ENCODE assay signal across 15 cellular contexts in genomic region chr6:69768664-69769063, GRCh38. TPM values are rescaled to one million over a fixed set of nuclear protein-coding genes. Genes with fewer than 3 reads are reported as not detected.
DNase-seq lines count a peak whose midpoint lies in the region; ATAC-seq and TF ChIP-seq lines count a peak whose summit lies in the region.
"Had no signal": no experiment of that assay in that cellular context is flagged by ENCODE, and none has a peak within 500 bp of the region (broad histone marks: within the 10 kb centered on the region; RNA-seq: fewer than 3 reads in every experiment).

No MANE protein-coding gene starts in this region.

- H3K4me2 ChIP-seq in GM23248 (ENCODE audit: unreplicated experiment) = no peak overlapping the region

- H3K9me3 Mint-ChIP-seq in memory B cell = peaks cover 1% of the 10 kb centered on the region
- H3K9me3 Mint-ChIP-seq: activated T-cell treated with anti-CD3 and anti-CD28 coated beads, Interleukin-2, amount 50 U/mL, for 24 hours; dendritic cell treated with granulocyte-macrophage colony-stimulating factor and Interleukin-4, amounts not matched to agents 40 ng/mL and 50 ng/mL, for 4 days; T-helper 1 cell treated with Interleukin-12 subunit alpha and Interleukin-12 subunit beta and Interleukin-4 antibody, amounts not matched to agents 30 μg/mL and 1 μg/mL, for 36 hours had no signal

- H3F3A ChIP-seq in GM23248 (ENCODE audit: insufficient read depth) = no peaks in the 10 kb centered on the region

- H3K27ac Mint-ChIP-seq in memory B cell = peak overlapping the region; percentile 2
- H3K27ac Mint-ChIP-seq: activated T-cell treated with anti-CD3 and anti-CD28 coated beads, Interleukin-2, amount 50 U/mL, for 24 hours; dendritic cell treated with granulocyte-macrophage colony-stimulating factor and Interleukin-4, amounts not matched to agents 40 ng/mL and 50 ng/mL, for 4 days; T-helper 1 cell treated with Interleukin-12 subunit alpha and Interleukin-12 subunit beta and Interleukin-4 antibody, amounts not matched to agents 30 μg/mL and 1 μg/mL, for 36 hours had no signal

- no peaks in the 10 kb centered on the region for H3K27me3 ChIP-seq in GM23248 (replicated peaks; ENCODE audit: insufficient read depth)
- no peaks in the 10 kb centered on the region for H3K27me3 ChIP-seq in adrenal gland
- H3K27me3 ChIP-seq in uterus = no peaks in the 10 kb centered on the region
- H3K27me3 ChIP-seq: ovary had no signal

- in situ Hi-C loops in GM23248 (cut with MboI) = no loop called here

- TF ChIP-seq POLR2A in adrenal gland (IDR thresholded peaks at IDR 0.05) (no peak), uterus (IDR thresholded peaks at IDR 0.05) (no peak)

- H3K79me2 ChIP-seq in GM23248 (ENCODE audit: insufficient read depth) = no peaks in the 10 kb centered on the region

- no peak for ATAC-seq in memory B cell (ENCODE audit: low read depth)

- H3K36me3 ChIP-seq in GM23248 (ENCODE audit: low read depth) (no peaks in the 10 kb centered on the region), adrenal gland (replicated peaks in 1 of 2) (no peaks in the 10 kb centered on the region), uterus (no peaks in the 10 kb centered on the region)
- H3K36me3 ChIP-seq: ovary had no signal

- no peaks in the 10 kb centered on the region for H3K9me2 ChIP-seq in GM23248 (ENCODE audit: insufficient read depth)

- H3K27me3 Mint-ChIP-seq in memory B cell = no peaks in the 10 kb centered on the region
- H3K27me3 Mint-ChIP-seq: activated T-cell treated with anti-CD3 and anti-CD28 coated beads, Interleukin-2, amount 50 U/mL, for 24 hours; dendritic cell treated with granulocyte-macrophage colony-stimulating factor and Interleukin-4, amounts not matched to agents 40 ng/mL and 50 ng/mL, for 4 days had no signal

- H3K9me3 ChIP-seq in GM23248 (ENCODE audit: low read depth) (no peaks in the 10 kb centered on the region), adrenal gland (replicated peaks in 1 of 3) (no peaks in the 10 kb centered on the region), uterus (no peaks in the 10 kb centered on the region)
- H3K9me3 ChIP-seq: ovary had no signal

- no peak overlapping the region for H3K9ac ChIP-seq in GM23248

- H4K20me1 ChIP-seq in GM23248 (ENCODE audit: insufficient read depth) = no peaks in the 10 kb centered on the region

- no peak overlapping the region for H3K4me3 Mint-ChIP-seq in memory B cell
- H3K4me3 Mint-ChIP-seq: activated T-cell treated with anti-CD3 and anti-CD28 coated beads, Interleukin-2, amount 50 U/mL, for 24 hours; dendritic cell treated with granulocyte-macrophage colony-stimulating factor and Interleukin-4, amounts not matched to agents 40 ng/mL and 50 ng/mL, for 4 days; T-helper 1 cell treated with Interleukin-12 subunit alpha and Interleukin-12 subunit beta and Interleukin-4 antibody, amounts not matched to agents 30 μg/mL and 1 μg/mL, for 36 hours had no signal

- no peak overlapping the region for H2AFZ ChIP-seq in GM23248

- DNase-seq in AG08395 (ENCODE audit: low spot score) = peak; percentile 3
- DNase-seq in GM23248 = peak; percentile 36
- DNase-seq in adrenal gland = no peak
- DNase-seq in memory B cell (ENCODE audit: low spot score in 2 of 2) = no peak
- DNase-seq in SHP77 treated with DMSO at 0.1 percent for 48 hours (lab: John Stamatoyannopoulos, UW) = no peak
- no peak for DNase-seq in uterus
- no peak for DNase-seq in cortex of kidney (lab: John Stamatoyannopoulos, UW)
- no peak for DNase-seq in hippocampal formation (lab: John Stamatoyannopoulos, UW)
- DNase-seq: activated CD4-positive, alpha-beta T cell treated with anti-CD3 and anti-CD28 coated beads for 4 hours; activated T-cell treated with anti-CD3 and anti-CD28 coated beads, Interleukin-2, amount 50 U/mL, for 24 hours; C1 segment of cervical spinal cord; NCI-H1417; ovary had no signal

- peaks cover 31% of the 10 kb centered on the region for H3K36me3 Mint-ChIP-seq in memory B cell

- H3K27ac ChIP-seq in GM23248 (no peak overlapping the region), adrenal gland (no peak overlapping the region), uterus (no peak overlapping the region)
- H3K27ac ChIP-seq: ovary had no signal

- intact Hi-C loops in adrenal gland (cut with DNase I) = no loop called here
- intact Hi-C loops in uterus (cut with DNase I; ENCODE audit: low total_unique reads) = no loop called here

- no peaks in the 10 kb centered on the region for H3K4me1 ChIP-seq in GM23248 (ENCODE audit: insufficient read depth)
- H3K4me1 ChIP-seq in adrenal gland (replicated peaks in 1 of 2) = no peaks in the 10 kb centered on the region
- no peaks in the 10 kb centered on the region for H3K4me1 ChIP-seq in uterus

- H3K4me1 Mint-ChIP-seq in memory B cell = peaks cover 33% of the 10 kb centered on the region

- TF ChIP-seq CTCF in adrenal gland (IDR thresholded peaks at IDR 0.05) (peak in 4 of 6 experiments; percentile 7 to 32 (median 27)), uterus (IDR thresholded peaks at IDR 0.05) (no peak)

- H3K4me3 ChIP-seq in GM23248 (no peak overlapping the region), adrenal gland (no peak overlapping the region), uterus (no peak overlapping the region)
- H3K4me3 ChIP-seq: ovary had no signal

RNA-seq across cellular contexts. Expression of gene LMBRD1, which starts 28.1 kb away (rescaled TPM):
- total RNA-seq in GM23248 (2014; rRNA removed; shearing (Covaris generic)) = 30.5 and 36.7 TPM in 2 replicates
- polyA plus RNA-seq in GM23248 (2016; fragmentation: Nextera tagmentation; extraction: Ambion mirVana) (41.6 and 42.0 TPM in 2 replicates), adrenal gland (100 to 1,000 TPM in 1 of 3 donors, 10 to 100 TPM in 2; 22.1 to 141 (median 34.8) TPM)
- total RNA-seq in adrenal gland (100 to 1,000 TPM in 6 of 8 donors, 10 to 100 TPM in 2; 89.5 to 133 (median 105) TPM), uterus (10 to 100 TPM; 16.9 to 82.4 (median 69.9) TPM)

Comparison
In these comparisons a context has a peak if more than half of its experiments do, and no peak if none do; other contexts are left out.
1. DNase-seq: peak in AG08395 (single experiment) and GM23248 (single experiment); none in adrenal gland (0 of 7), memory B cell (0 of 2), SHP77 treated with DMSO at 0.1 percent for 48 hours (single experiment), uterus (0 of 2), cortex of kidney (single experiment) and hippocampal formation (0 of 2).
2. CTCF ChIP-seq: peak in adrenal gland (4 of 6); none in uterus (0 of 4).